13 cellular contexts compared by ENCODE assay signal in the genomic region with DNA sequence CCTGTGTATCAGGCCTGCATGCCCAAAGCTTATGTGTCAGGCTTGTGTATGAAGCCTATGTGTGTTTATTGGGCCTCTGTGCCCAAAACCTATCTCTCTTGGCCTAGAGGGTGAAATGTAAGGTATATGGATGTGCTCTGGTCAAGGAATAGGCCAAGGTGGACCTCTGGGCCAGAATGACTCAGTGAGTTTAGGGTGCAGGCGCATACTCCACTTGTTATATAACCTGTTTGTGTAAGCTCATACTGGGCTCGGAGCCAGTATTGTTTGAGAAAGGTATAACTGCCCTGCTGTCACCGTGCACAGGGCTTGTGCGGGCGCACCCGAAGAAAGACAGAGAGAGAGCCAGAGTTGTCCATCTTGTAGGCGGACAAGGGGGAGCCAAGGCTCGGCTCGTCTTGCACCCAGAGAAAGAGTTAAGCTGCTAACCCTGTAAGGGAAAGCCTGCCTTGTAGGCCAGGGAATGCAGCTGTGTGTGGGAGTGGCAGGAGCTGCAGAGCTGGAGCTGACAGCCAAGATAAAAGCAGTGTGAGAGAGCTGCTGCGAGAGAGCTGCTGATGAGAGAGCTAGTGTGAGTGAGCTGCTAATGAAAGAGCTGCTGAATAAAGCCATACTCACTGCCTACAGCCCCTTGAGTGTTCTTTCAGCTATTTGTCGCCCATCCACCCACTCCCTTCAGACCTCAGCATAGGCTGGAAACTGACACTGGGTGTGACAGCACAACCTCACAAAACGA. TPM values are rescaled to one million over a fixed set of nuclear protein-coding genes. Genes with fewer than 3 reads are reported as not detected.
DNase-seq lines count a peak whose midpoint lies in the region; ATAC-seq and TF ChIP-seq lines count a peak whose summit lies in the region.
"Had no signal": no experiment of that assay in that cellular context is flagged by ENCODE, and none has a peak within 500 bp of the region (broad histone marks: within the 10 kb centered on the region; RNA-seq: fewer than 3 reads in every experiment).

No MANE protein-coding gene starts in this region.

- H3K36me3 Mint-ChIP-seq in T-helper 17 cell (ENCODE audit: low read depth) = peaks cover 7% of the 10 kb centered on the region

- no peaks in the 10 kb centered on the region for H3K36me3 ChIP-seq in Karpas-422 (ENCODE audit: insufficient read depth, low read length)
- H3K36me3 ChIP-seq: BLaER1 had no signal

- no peak overlapping the region for H3K4me2 ChIP-seq in Karpas-422 (ENCODE audit: low read depth, low read length, poor library complexity, severe bottlenecking)
- H3K4me2 ChIP-seq: BLaER1 had no signal

- no peak for ATAC-seq in T-helper 17 cell

- peak overlapping the region; percentile 43 for H3K27ac Mint-ChIP-seq in T-helper 17 cell
- H3K27ac Mint-ChIP-seq: progenitor cell of endocrine pancreas had no signal

- no peak for TF ChIP-seq CTCF in C4-2B (conservative IDR thresholded peaks at IDR 0.05)

- DNase-seq in T-helper 17 cell (no peak), fibroblast of peridontal ligament (ENCODE audit: extremely low read depth) (peak; percentile 13), nucleus accumbens (lab: John Stamatoyannopoulos, UW) (peak in 42 of 56 donors; percentile 3 to 74 (median 39)), KG1 (lab: John Stamatoyannopoulos, UW) (no peak), Karpas-422 (no peak), SIG-M5 (lab: John Stamatoyannopoulos, UW) (no peak)
- DNase-seq in effector CD4-positive, alpha-beta T cell = no peak
- DNase-seq: activated T-cell treated with anti-CD3 and anti-CD28 coated beads, Interleukin-2, amount 50 U/mL, for 4 hours; effector memory CD4-positive, alpha-beta T cell; immature natural killer cell had no signal

- no peak overlapping the region for H2AFZ ChIP-seq in Karpas-422 (ENCODE audit: low read length)

- no peaks in the 10 kb centered on the region for H3K9me2 ChIP-seq in Karpas-422 (replicated peaks; ENCODE audit: insufficient read depth, low read length)

- H3K27me3 Mint-ChIP-seq in T-helper 17 cell = no peaks in the 10 kb centered on the region
- H3K27me3 Mint-ChIP-seq: progenitor cell of endocrine pancreas had no signal

- H3K27me3 ChIP-seq in Karpas-422 (ENCODE audit: low read length) = no peaks in the 10 kb centered on the region
- H3K27me3 ChIP-seq: BLaER1 had no signal

- no peaks in the 10 kb centered on the region for H3K9me3 ChIP-seq in T-helper 17 cell (ENCODE audit: control insufficient read depth, low read length, poor library complexity, severe bottlenecking)
- no peaks in the 10 kb centered on the region for H3K9me3 ChIP-seq in Karpas-422 (ENCODE audit: low read length)
- H3K9me3 ChIP-seq: BLaER1 had no signal

- H3K27ac ChIP-seq in C4-2B = peak overlapping the region; percentile 2
- no peak overlapping the region for H3K27ac ChIP-seq in Karpas-422 (ENCODE audit: low read length)
- H3K27ac ChIP-seq: BLaER1 had no signal

- no peaks in the 10 kb centered on the region for H3K4me1 ChIP-seq in Karpas-422 (ENCODE audit: low read length)
- H3K4me1 ChIP-seq: BLaER1 had no signal

- no peaks in the 10 kb centered on the region for H4K20me1 ChIP-seq in Karpas-422 (ENCODE audit: insufficient read depth, low read depth, low read length)
- H4K20me1 ChIP-seq: BLaER1 had no signal

- H3K4me1 Mint-ChIP-seq in T-helper 17 cell = peaks cover 8% of the 10 kb centered on the region
- H3K4me1 Mint-ChIP-seq: immature natural killer cell had no signal

- no peak overlapping the region for H3K4me3 ChIP-seq in Karpas-422 (ENCODE audit: low read length)
- H3K4me3 ChIP-seq: BLaER1 had no signal

- H3K9ac ChIP-seq in Karpas-422 (ENCODE audit: low read length) = no peak overlapping the region
- H3K9ac ChIP-seq: BLaER1 had no signal

- H3K4me3 Mint-ChIP-seq in T-helper 17 cell = no peak overlapping the region
- H3K4me3 Mint-ChIP-seq: activated T-cell treated with anti-CD3 and anti-CD28 coated beads, Interleukin-2, amount 50 U/mL, for 4 hours; immature natural killer cell had no signal

- no peaks in the 10 kb centered on the region for H3K79me2 ChIP-seq in Karpas-422 (ENCODE audit: low read length)

RNA-seq across cellular contexts. Expression of a gene that starts 43.4 kb away (rescaled TPM):
- 10 to 100 TPM; 37.8 to 45.9 TPM for total RNA-seq in T-helper 17 cell
- 14.2 and 17.8 TPM in 2 replicates for total RNA-seq in Karpas-422 (2014; rRNA removed; shearing (Covaris generic); ENCODE audit: low replicate concordance)

Comparison
In these comparisons a context has a peak if more than half of its experiments do, and no peak if none do; other contexts are left out.
1. DNase-seq: peak in fibroblast of peridontal ligament (single experiment) and nucleus accumbens (42 of 56); none in T-helper 17 cell (0 of 3), KG1 (single experiment), Karpas-422 (single experiment), SIG-M5 (single experiment) and effector CD4-positive, alpha-beta T cell (single experiment).